Comparison of ENCODE assay signal across 12 cellular contexts in genomic region chr13:99287544-99287943, GRCh38. TPM values are rescaled to one million over a fixed set of nuclear protein-coding genes. Genes with fewer than 3 reads are reported as not detected.
A peak's percentile ranks its signal among the peaks of the same experiment; 100 is the strongest.
DNase-seq lines count a peak whose midpoint lies in the region; ATAC-seq and TF ChIP-seq lines count a peak whose summit lies in the region.
"Had no signal": no experiment of that assay in that cellular context is flagged by ENCODE, and none has a peak within 500 bp of the region (broad histone marks: within the 10 kb centered on the region; RNA-seq: fewer than 3 reads in every experiment).

No MANE protein-coding gene starts in this region.

- H3K36me3 ChIP-seq in prostate gland: no peaks in the 10 kb centered on the region

- H3K4me1 ChIP-seq in prostate gland (replicated peaks): no peaks in the 10 kb centered on the region

- peaks cover 19% of the 10 kb centered on the region for H3K36me3 Mint-ChIP-seq in T-helper 1 cell treated with Interleukin-12 subunit alpha and Interleukin-12 subunit beta and Interleukin-4 antibody, amounts not matched to agents 30 μg/mL and 1 μg/mL, for 36 hours (ENCODE audit: low read depth)
- no peaks in the 10 kb centered on the region for H3K36me3 Mint-ChIP-seq in T-helper 17 cell (ENCODE audit: low read depth)
- H3K36me3 Mint-ChIP-seq in natural killer cell treated with Interleukin-12 subunit alpha and Interleukin-12 subunit beta and Interleukin-15 and Interleukin-18, amount 100 ng/mL, for 72 hours: no peaks in the 10 kb centered on the region

- H3K27ac ChIP-seq in prostate gland: no peak overlapping the region

- no peak overlapping the region for H3K4me3 Mint-ChIP-seq in T-helper 1 cell treated with Interleukin-12 subunit alpha and Interleukin-12 subunit beta and Interleukin-4 antibody, amounts not matched to agents 30 μg/mL and 1 μg/mL, for 36 hours
- H3K4me3 Mint-ChIP-seq in T-helper 17 cell: peak overlapping the region; percentile 16
- peak overlapping the region; percentile 70 for H3K4me3 Mint-ChIP-seq in natural killer cell treated with Interleukin-12 subunit alpha and Interleukin-12 subunit beta and Interleukin-15 and Interleukin-18, amount 100 ng/mL, for 72 hours

- H3K27ac Mint-ChIP-seq in T-helper 1 cell treated with Interleukin-12 subunit alpha and Interleukin-12 subunit beta and Interleukin-4 antibody, amounts not matched to agents 30 μg/mL and 1 μg/mL, for 36 hours: peak overlapping the region; percentile 76
- peak overlapping the region; percentile 98 for H3K27ac Mint-ChIP-seq in T-helper 17 cell
- peak overlapping the region; percentile 90 to 98 for H3K27ac Mint-ChIP-seq in natural killer cell treated with Interleukin-12 subunit alpha and Interleukin-12 subunit beta and Interleukin-15 and Interleukin-18, amount 100 ng/mL, for 72 hours

- ATAC-seq in GM19351 (IDR thresholded peaks at IDR 0.05; ENCODE audit: unreplicated experiment): peak; percentile 2
- ATAC-seq in T-helper 17 cell: no peak
- ATAC-seq in natural killer cell treated with Interleukin-12 subunit alpha and Interleukin-12 subunit beta and Interleukin-15 and Interleukin-18, amount 100 ng/mL, for 72 hours: no peak

- DNase-seq in T-helper 1 cell (no peak), T-helper 17 cell (no peak), posterior vena cava (ENCODE audit: low spot score) (no peak), prostate gland (ENCODE audit: low spot score) (no peak)
- DNase-seq in natural killer cell treated with Interleukin-12 subunit alpha and Interleukin-12 subunit beta and Interleukin-15 and Interleukin-18, amount 100 ng/mL, for 72 hours (ENCODE audit: low spot score): no peak
- no peak for DNase-seq in activated effector memory CD4-positive, alpha-beta T cell treated with anti-CD3 and anti-CD28 coated beads, Interleukin-2, amount 50 U/mL, for 16 hours
- DNase-seq: midbrain had no signal

- no peak overlapping the region for H3K4me3 ChIP-seq in prostate gland

- TF ChIP-seq POLR2A in prostate gland (IDR thresholded peaks at IDR 0.05): no peak

- H3K9me3 Mint-ChIP-seq in T-helper 1 cell treated with Interleukin-12 subunit alpha and Interleukin-12 subunit beta and Interleukin-4 antibody, amounts not matched to agents 30 μg/mL and 1 μg/mL, for 36 hours: no peaks in the 10 kb centered on the region
- H3K9me3 Mint-ChIP-seq in natural killer cell treated with Interleukin-12 subunit alpha and Interleukin-12 subunit beta and Interleukin-15 and Interleukin-18, amount 100 ng/mL, for 72 hours: peaks cover 4% of the 10 kb centered on the region

- H3K9me3 ChIP-seq in T-helper 17 cell (ENCODE audit: control insufficient read depth, low read length, poor library complexity, severe bottlenecking): no peaks in the 10 kb centered on the region
- no peaks in the 10 kb centered on the region for H3K9me3 ChIP-seq in prostate gland

- peaks cover 43% of the 10 kb centered on the region for H3K4me1 Mint-ChIP-seq in T-helper 1 cell treated with Interleukin-12 subunit alpha and Interleukin-12 subunit beta and Interleukin-4 antibody, amounts not matched to agents 30 μg/mL and 1 μg/mL, for 36 hours (ENCODE audit: low read depth)
- H3K4me1 Mint-ChIP-seq in T-helper 17 cell: peaks cover 71% of the 10 kb centered on the region
- peaks cover 62 to 63% of the 10 kb centered on the region in 2 donors for H3K4me1 Mint-ChIP-seq in natural killer cell treated with Interleukin-12 subunit alpha and Interleukin-12 subunit beta and Interleukin-15 and Interleukin-18, amount 100 ng/mL, for 72 hours (ENCODE audit: low read depth in 2 of 2)

- H3K27me3 Mint-ChIP-seq in T-helper 1 cell treated with Interleukin-12 subunit alpha and Interleukin-12 subunit beta and Interleukin-4 antibody, amounts not matched to agents 30 μg/mL and 1 μg/mL, for 36 hours (ENCODE audit: low read depth): no peaks in the 10 kb centered on the region
- no peaks in the 10 kb centered on the region for H3K27me3 Mint-ChIP-seq in T-helper 17 cell
- no peaks in the 10 kb centered on the region for H3K27me3 Mint-ChIP-seq in natural killer cell treated with Interleukin-12 subunit alpha and Interleukin-12 subunit beta and Interleukin-15 and Interleukin-18, amount 100 ng/mL, for 72 hours

- WGBS in prostate gland: 32% methylated on average over 4 of the region's 4 CpGs

- no peaks in the 10 kb centered on the region for H3K27me3 ChIP-seq in prostate gland (replicated peaks; ENCODE audit: insufficient read depth)

- intact Hi-C loops in posterior vena cava (cut with DNase I) (no loop called here), prostate gland (cut with DNase I) (no loop called here)

- TF ChIP-seq CTCF in prostate gland (IDR thresholded peaks at IDR 0.05): no peak

RNA-seq across cellular contexts. Expression of gene GPR183, which starts 19.7 kb away (rescaled TPM):
- 100 to 1,000 TPM; 249 to 322 TPM for total RNA-seq in T-helper 17 cell
- 10 to 100 TPM in 1 of 2 donors, 1 to 10 TPM in 1; 5.4 to 10.2 TPM for total RNA-seq in natural killer cell treated with Interleukin-12 subunit alpha and Interleukin-12 subunit beta and Interleukin-15 and Interleukin-18, amount 100 ng/mL, for 72 hours
- total RNA-seq in posterior vena cava: 10 to 100 TPM; 12.1 to 14.7 TPM
- total RNA-seq in prostate gland: 1 to 10 TPM; 2.6 to 3.8 TPM
- total RNA-seq: HT1080 had no signal

RNA-seq across cellular contexts. Expression of gene GPR18, which starts 29.4 kb away (rescaled TPM):
- total RNA-seq in T-helper 17 cell (10 to 100 TPM; 10.1 to 13.6 TPM), posterior vena cava (not detected), prostate gland (1 to 10 TPM in 1 of 2 donors, not detected in 1; 1.4 TPM)
- 10 to 100 TPM; 13.0 to 20.6 TPM for total RNA-seq in natural killer cell treated with Interleukin-12 subunit alpha and Interleukin-12 subunit beta and Interleukin-15 and Interleukin-18, amount 100 ng/mL, for 72 hours
- total RNA-seq: HT1080, RPMI7951, temporal lobe had no signal

Comparison
In these comparisons a context has a peak if more than half of its experiments do, and no peak if none do; other contexts are left out.
1. RNA of gene GPR183, which starts 19.7 kb away (total RNA-seq): 249 to 322 TPM in T-helper 17 cell; 12.1 to 14.7 TPM in posterior vena cava, 5.4 to 10.2 TPM in natural killer cell treated with Interleukin-12 subunit alpha and Interleukin-12 subunit beta and Interleukin-15 and Interleukin-18, amount 100 ng/mL, for 72 hours and 2.6 to 3.8 TPM in prostate gland; every median in the first group is over 10 times any median in the second.
2. RNA of gene GPR18, which starts 29.4 kb away (total RNA-seq): 13.0 to 20.6 TPM in natural killer cell treated with Interleukin-12 subunit alpha and Interleukin-12 subunit beta and Interleukin-15 and Interleukin-18, amount 100 ng/mL, for 72 hours and 10.1 to 13.6 TPM in T-helper 17 cell; 1.4 TPM in prostate gland and not detected in posterior vena cava; every median in the first group is over 4 times any median in the second.
3. Peak in every context shown above with its lines, with median percentiles within 50 percentile points of each other: H3K27ac Mint-ChIP-seq.